In genomic region chr21:46181436-46181835, GRCh38 we compare ENCODE assay signal across 19 cellular contexts. TPM values are rescaled to one million over a fixed set of nuclear protein-coding genes. Genes with fewer than 3 reads are reported as not detected.
"Had no signal": no experiment of that assay in that cellular context is flagged by ENCODE, and none has a peak within 500 bp of the region (broad histone marks: within the 10 kb centered on the region; RNA-seq: fewer than 3 reads in every experiment).

No MANE protein-coding gene starts in this region.

- FAIRE-seq: frontal cortex had no signal

- H3K27me3 Mint-ChIP-seq: activated B cell treated with CpG ODN at 0.5 μM for 24 hours; activated naive CD8-positive, alpha-beta T cell treated with anti-CD3 and anti-CD28 coated beads, Interleukin-2, amount 50 U/mL, for 24 hours; stimulated activated naive B cell treated with anti-CD40 and anti-IgM and Interleukin-4, amounts not matched to agents 10 μg/mL and 1 μg/mL and 100 μg/mL, for 72 hours; type B pancreatic cell had no signal

- H3K9me3 ChIP-seq: ascending aorta had no signal

- DNase-seq: activated B cell treated with CpG ODN at 0.5 μM for 24 hours; activated CD4-positive, alpha-beta T cell treated with anti-CD3 and anti-CD28 coated beads for 48 hours; activated naive CD4-positive, alpha-beta T cell treated with Interleukin-2 at 50 U/mL for 16 hours; activated naive CD8-positive, alpha-beta T cell treated with anti-CD3 and anti-CD28 coated beads, Interleukin-2, amount 50 U/mL, for 24 hours; dermis blood vessel endothelial cell; natural killer cell; psoas muscle; stimulated activated CD4-positive, alpha-beta T cell treated with anti-CD3 and anti-CD28 coated beads, Interleukin-2, amount 100 ng/mL, for 48 hours; stimulated activated naive B cell treated with anti-CD40 and anti-IgM and Interleukin-4, amounts not matched to agents 10 μg/mL and 1 μg/mL and 100 μg/mL, for 72 hours; substantia nigra; T-helper 2 cell had no signal

- H3K27me3 ChIP-seq: ascending aorta, breast epithelium had no signal

- H3K4me1 ChIP-seq: ascending aorta, breast epithelium, psoas muscle had no signal

- H3K36me3 ChIP-seq: ascending aorta, breast epithelium had no signal

- H3K4me1 Mint-ChIP-seq: natural killer cell had no signal

- ATAC-seq: activated naive CD8-positive, alpha-beta T cell treated with anti-CD3 and anti-CD28 coated beads, Interleukin-2, amount 50 U/mL, for 24 hours; natural killer cell; psoas muscle; stimulated activated naive B cell treated with anti-CD40 and anti-IgM and Interleukin-4, amounts not matched to agents 10 μg/mL and 1 μg/mL and 100 μg/mL, for 72 hours had no signal

- H3K9me3 Mint-ChIP-seq: activated naive CD8-positive, alpha-beta T cell treated with anti-CD3 and anti-CD28 coated beads, Interleukin-2, amount 50 U/mL, for 24 hours; type B pancreatic cell had no signal

- H3K4me3 ChIP-seq: ascending aorta, breast epithelium, psoas muscle had no signal

- H3K36me3 Mint-ChIP-seq: natural killer cell had no signal

- H3K27ac Mint-ChIP-seq: activated B cell treated with CpG ODN at 0.5 μM for 24 hours; activated naive CD8-positive, alpha-beta T cell treated with anti-CD3 and anti-CD28 coated beads, Interleukin-2, amount 50 U/mL, for 24 hours; activated T-helper 1 cell treated with anti-CD3 and anti-CD28 coated beads, Interleukin-12 subunit alpha, Interleukin-12 subunit beta, Interleukin-2, Interleukin-4 antibody, amounts not matched to agents 30 ng/mL and 10 ng/mL and 1 ng/mL, durations not matched to agents 14 hours and 24 hours and 36 hours; natural killer cell; stimulated activated naive B cell treated with anti-CD40 and anti-IgM and Interleukin-4, amounts not matched to agents 10 μg/mL and 1 μg/mL and 100 μg/mL, for 72 hours; type B pancreatic cell had no signal

- H3K4me3 Mint-ChIP-seq: activated B cell treated with CpG ODN at 0.5 μM for 24 hours; activated naive CD8-positive, alpha-beta T cell treated with anti-CD3 and anti-CD28 coated beads, Interleukin-2, amount 50 U/mL, for 24 hours; natural killer cell; stimulated activated naive B cell treated with anti-CD40 and anti-IgM and Interleukin-4, amounts not matched to agents 10 μg/mL and 1 μg/mL and 100 μg/mL, for 72 hours had no signal

- H3K27ac ChIP-seq: ascending aorta, breast epithelium, epithelial cell of prostate, psoas muscle had no signal

RNA-seq across cellular contexts. Expression of gene FTCD, which starts 26.1 kb away (rescaled TPM):
- total RNA-seq: lung microvascular endothelial cell, omental fat pad had no signal
